Comparison of ENCODE assay signal across 22 cellular contexts in the genomic region with DNA sequence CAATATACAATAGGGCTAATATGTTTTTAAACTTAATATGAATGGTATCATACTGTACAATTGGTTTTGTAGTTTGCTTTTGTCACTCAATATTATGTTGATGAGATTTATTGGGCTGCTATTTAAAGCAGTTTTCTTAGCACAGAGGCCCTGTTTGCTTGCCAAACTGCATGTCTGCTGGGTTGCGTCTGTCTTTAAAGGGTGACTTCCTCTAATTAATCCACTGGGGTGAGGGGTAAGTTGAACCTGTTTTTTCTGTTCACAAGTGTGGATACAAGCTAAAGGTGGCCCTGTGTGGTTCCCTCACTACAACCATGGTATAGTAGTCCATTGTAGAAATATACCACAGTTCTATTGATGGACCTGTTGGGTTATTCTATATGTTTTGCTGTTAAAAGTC. TPM values are rescaled to one million over a fixed set of nuclear protein-coding genes. Genes with fewer than 3 reads are reported as not detected.
A peak's percentile ranks its signal among the peaks of the same experiment; 100 is the strongest.
DNase-seq lines count a peak whose midpoint lies in the region; ATAC-seq and TF ChIP-seq lines count a peak whose summit lies in the region.
"Had no signal": no experiment of that assay in that cellular context is flagged by ENCODE, and none has a peak within 500 bp of the region (broad histone marks: within the 10 kb centered on the region; RNA-seq: fewer than 3 reads in every experiment).

No MANE protein-coding gene starts in this region.

- TF ChIP-seq RAD21 in SK-N-SH (IDR thresholded peaks at IDR 0.05; ENCODE audit: low read length): no peak

- POLR2A ChIA-PET in CD4-positive, alpha-beta T cell (lab: Charles Lee): no interaction called here
- POLR2A ChIA-PET in SK-N-SH (lab: Yijun Ruan, JAX): interaction anchor here (0.6 kb wide), 1 partner anchor 7 kb away, joined by 3 read pairs; no protein-coding TSS in a partner anchor

- H3K36me3 Mint-ChIP-seq in CD4-positive, alpha-beta T cell (ENCODE audit: low read depth): peaks cover 82% of the 10 kb centered on the region

- DNase-seq in heart left ventricle (no peak), left cardiac atrium (no peak), MV-4-11 (lab: John Stamatoyannopoulos, UW) (peak; percentile 18), psoas muscle (no peak), SK-N-SH (no peak), midbrain (lab: John Stamatoyannopoulos, UW) (no peak)
- DNase-seq in CD4-positive, alpha-beta T cell: no peak
- DNase-seq: CD8-positive, alpha-beta T cell; DMS153; GDM1; H7; MG63; NCI-H1105; NCI-H1694; NCI-H2081; NCI-H2171; NCI-H345; NCI-H524; NCI-H774; NK-92 treated with Interleukin-12 subunit alpha and Interleukin-12 subunit beta, amount 100 ng/mL, for 24 hours; OCI-M1 had no signal

- WGBS in heart left ventricle, 4 donors: 26 to 50% (median 30%) methylated on average over 1 of the region's 1 CpG
- 16 to 45% (median 24%) methylated on average over 1 of the region's 1 CpG for WGBS in psoas muscle, 3 donors
- WGBS in SK-N-SH (ENCODE audit: low lambda C conversion rate): 100% methylated on average over 1 of the region's 1 CpG

- H3K9ac ChIP-seq in SK-N-SH: no peak overlapping the region

- H3K27me3 ChIP-seq in heart left ventricle: no peaks in the 10 kb centered on the region
- no peaks in the 10 kb centered on the region for H3K27me3 ChIP-seq in CD4-positive, alpha-beta T cell (ENCODE audit: control insufficient read depth, insufficient read depth, low read length)
- H3K27me3 ChIP-seq in psoas muscle (ENCODE audit: insufficient read depth in 3 of 3, low read length in 2 of 3): no peaks in the 10 kb centered on the region
- no peaks in the 10 kb centered on the region for H3K27me3 ChIP-seq in SK-N-SH (ENCODE audit: insufficient read depth)
- H3K27me3 ChIP-seq: MG63 had no signal

- no peak overlapping the region for H3K4me3 ChIP-seq in heart left ventricle
- H3K4me3 ChIP-seq in psoas muscle: no peak overlapping the region
- no peak overlapping the region for H3K4me3 ChIP-seq in SK-N-SH (ENCODE audit: low read depth in 2 of 2, low read length in 1 of 2)
- H3K4me3 ChIP-seq: K562, MG63 had no signal

- no peaks in the 10 kb centered on the region for H3K9me3 ChIP-seq in heart left ventricle
- no peaks in the 10 kb centered on the region for H3K9me3 ChIP-seq in CD4-positive, alpha-beta T cell (ENCODE audit: control insufficient read depth, low read length)
- no peaks in the 10 kb centered on the region for H3K9me3 ChIP-seq in psoas muscle
- H3K9me3 ChIP-seq in SK-N-SH: no peaks in the 10 kb centered on the region
- H3K9me3 ChIP-seq: MG63 had no signal

- no peak overlapping the region for H3K4me3 Mint-ChIP-seq in CD4-positive, alpha-beta T cell
- H3K4me3 Mint-ChIP-seq: CD8-positive, alpha-beta T cell had no signal

- CTCF ChIA-PET in CD4-positive, alpha-beta T cell (lab: Charles Lee): no interaction called here
- CTCF ChIA-PET in SK-N-SH (lab: Yijun Ruan, JAX): interaction anchor here (0.6 kb wide), 1 partner anchor 20 kb away, joined by 3 read pairs; no protein-coding TSS in a partner anchor

- intact Hi-C loops in heart left ventricle (cut with DNase I): no loop called here
- intact Hi-C loops in left cardiac atrium (cut with DNase I): no loop called here
- intact Hi-C loops in CD4-positive, alpha-beta T cell (cut with DNase I, micrococcal nuclease): no loop called here
- intact Hi-C loops in psoas muscle (cut with DNase I): no loop called here

- H3K27ac Mint-ChIP-seq in CD4-positive, alpha-beta T cell: peak overlapping the region; percentile 50
- H3K27ac Mint-ChIP-seq: CD8-positive, alpha-beta T cell had no signal

- H3K9me3 Mint-ChIP-seq in CD4-positive, alpha-beta T cell: no peaks in the 10 kb centered on the region
- H3K9me3 Mint-ChIP-seq: CD8-positive, alpha-beta T cell had no signal

- H3K27ac ChIP-seq in heart left ventricle: peak overlapping the region in 6 of 12 donors; percentile 4 to 37 (median 19)
- peak overlapping the region; percentile 13 for H3K27ac ChIP-seq in CD4-positive, alpha-beta T cell (ENCODE audit: low read depth, low read length)
- peak overlapping the region; percentile 10 for H3K27ac ChIP-seq in psoas muscle
- no peak overlapping the region; a peak in 1 of 4 replicates for H3K27ac ChIP-seq in SK-N-SH (ENCODE audit: low read depth in 2 of 2, low read length in 1 of 2)

- H3K36me3 ChIP-seq in heart left ventricle (peaks cover 0 to 86% (median 63%) of the 10 kb centered on the region in 9 donors), psoas muscle (ENCODE audit: insufficient read depth in 1 of 2, low read depth in 1 of 2) (peaks cover 2 to 68% of the 10 kb centered on the region in 2 donors), SK-N-SH (replicated peaks in 1 of 2; ENCODE audit: control insufficient read depth in 1 of 2, insufficient read depth in 2 of 2, low read length in 1 of 2) (peaks cover 45 to 83% of the 10 kb centered on the region in 2 experiments)

- peaks cover 20% of the 10 kb centered on the region for H3K4me1 Mint-ChIP-seq in CD4-positive, alpha-beta T cell (ENCODE audit: low read depth)

- H3K9me2 ChIP-seq in SK-N-SH: no peaks in the 10 kb centered on the region

- H3K4me2 ChIP-seq in SK-N-SH: no peak overlapping the region

- TF ChIP-seq CTCF in heart left ventricle (IDR thresholded peaks at IDR 0.05) (no peak), psoas muscle (IDR thresholded peaks at IDR 0.05) (no peak), SK-N-SH (IDR thresholded peaks at IDR 0.05) (no peak)
- TF ChIP-seq CTCF in CD4-positive, alpha-beta T cell (IDR thresholded peaks at IDR 0.05): no peak

- peak; percentile 33 to 65 (median 51) for ATAC-seq in heart left ventricle
- no peak for ATAC-seq in left cardiac atrium
- ATAC-seq in CD4-positive, alpha-beta T cell (ENCODE audit: poor library complexity): no peak
- peak; percentile 40 to 64 (median 56) for ATAC-seq in psoas muscle
- ATAC-seq: CD8-positive, alpha-beta T cell; K562 had no signal

- H3K79me2 ChIP-seq in SK-N-SH (ENCODE audit: insufficient read depth): peaks cover 88% of the 10 kb centered on the region

- H4K20me1 ChIP-seq in SK-N-SH (ENCODE audit: insufficient read depth): no peaks in the 10 kb centered on the region

- H3K27me3 Mint-ChIP-seq in CD4-positive, alpha-beta T cell: no peaks in the 10 kb centered on the region

- no peak for TF ChIP-seq EP300 in SK-N-SH (IDR thresholded peaks at IDR 0.05; ENCODE audit: borderline replicate concordance in 1 of 2, low read depth in 1 of 2, low read length in 1 of 2)

- TF ChIP-seq POLR2A in heart left ventricle (IDR thresholded peaks at IDR 0.05): no peak

- no peak overlapping the region for H2AFZ ChIP-seq in SK-N-SH (ENCODE audit: low read depth)

- H3K4me1 ChIP-seq in heart left ventricle (peaks cover 0 to 45% (median 8%) of the 10 kb centered on the region in 12 donors), psoas muscle (peaks cover 16% of the 10 kb centered on the region), SK-N-SH (ENCODE audit: control insufficient read depth in 1 of 2, insufficient read depth in 2 of 2, low read depth in 1 of 2, low read length in 1 of 2) (peaks cover 0 to 8% of the 10 kb centered on the region in 2 experiments; a peak in 1 of 4 replicates)

- peaks cover 52% of the 10 kb centered on the region for H3F3A ChIP-seq in SK-N-SH (replicated peaks; ENCODE audit: insufficient read depth)

TF ChIP-seq in SK-N-SH, 30 proteins besides CTCF, POLR2A, EP300 and RAD21 (continues in another document):
- TF ChIP-seq NRF1 (IDR thresholded peaks at IDR 0.05; ENCODE audit: low read depth, low read length) (no peak), POLR2AphosphoS5 (IDR thresholded peaks at IDR 0.05; ENCODE audit: low read depth, low read length) (no peak), SMC3 (IDR thresholded peaks at IDR 0.05; ENCODE audit: low read depth, low read length) (no peak)
- TF ChIP-seq, protein P1, sequence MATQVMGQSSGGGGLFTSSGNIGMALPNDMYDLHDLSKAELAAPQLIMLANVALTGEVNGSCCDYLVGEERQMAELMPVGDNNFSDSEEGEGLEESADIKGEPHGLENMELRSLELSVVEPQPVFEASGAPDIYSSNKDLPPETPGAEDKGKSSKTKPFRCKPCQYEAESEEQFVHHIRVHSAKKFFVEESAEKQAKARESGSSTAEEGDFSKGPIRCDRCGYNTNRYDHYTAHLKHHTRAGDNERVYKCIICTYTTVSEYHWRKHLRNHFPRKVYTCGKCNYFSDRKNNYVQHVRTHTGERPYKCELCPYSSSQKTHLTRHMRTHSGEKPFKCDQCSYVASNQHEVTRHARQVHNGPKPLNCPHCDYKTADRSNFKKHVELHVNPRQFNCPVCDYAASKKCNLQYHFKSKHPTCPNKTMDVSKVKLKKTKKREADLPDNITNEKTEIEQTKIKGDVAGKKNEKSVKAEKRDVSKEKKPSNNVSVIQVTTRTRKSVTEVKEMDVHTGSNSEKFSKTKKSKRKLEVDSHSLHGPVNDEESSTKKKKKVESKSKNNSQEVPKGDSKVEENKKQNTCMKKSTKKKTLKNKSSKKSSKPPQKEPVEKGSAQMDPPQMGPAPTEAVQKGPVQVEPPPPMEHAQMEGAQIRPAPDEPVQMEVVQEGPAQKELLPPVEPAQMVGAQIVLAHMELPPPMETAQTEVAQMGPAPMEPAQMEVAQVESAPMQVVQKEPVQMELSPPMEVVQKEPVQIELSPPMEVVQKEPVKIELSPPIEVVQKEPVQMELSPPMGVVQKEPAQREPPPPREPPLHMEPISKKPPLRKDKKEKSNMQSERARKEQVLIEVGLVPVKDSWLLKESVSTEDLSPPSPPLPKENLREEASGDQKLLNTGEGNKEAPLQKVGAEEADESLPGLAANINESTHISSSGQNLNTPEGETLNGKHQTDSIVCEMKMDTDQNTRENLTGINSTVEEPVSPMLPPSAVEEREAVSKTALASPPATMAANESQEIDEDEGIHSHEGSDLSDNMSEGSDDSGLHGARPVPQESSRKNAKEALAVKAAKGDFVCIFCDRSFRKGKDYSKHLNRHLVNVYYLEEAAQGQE (IDR thresholded peaks at IDR 0.05; ENCODE audit: low read depth, low read length): no peak

RNA-seq across cellular contexts. Expression of a gene that starts 19.7 kb away (rescaled TPM):
- total RNA-seq in heart left ventricle (10 to 100 TPM; 23.3 to 47.0 (median 29.0) TPM), left cardiac atrium (10 to 100 TPM; 22.1 to 39.6 TPM), psoas muscle (10 to 100 TPM; 16.5 to 31.5 (median 29.0) TPM)
- polyA plus RNA-seq in heart left ventricle (10 to 100 TPM; 10.3 to 28.6 TPM), psoas muscle (10 to 100 TPM; 17.6 to 34.2 (median 19.2) TPM), SK-N-SH (2012; rRNA removed) (6.6 and 6.9 TPM in 2 replicates)
- total RNA-seq in CD4-positive, alpha-beta T cell: 10 to 100 TPM; 57.8 to 66.7 TPM
- 7.9 and 11.8 TPM in 2 replicates for polyA plus RNA-seq in SK-N-SH (2012; cell fraction: cytosol; rRNA removed)
- 17.3 and 34.3 TPM in 2 replicates for polyA plus RNA-seq in SK-N-SH (2012; cell fraction: nucleus; rRNA removed)

RNA-seq across cellular contexts. Expression of a gene that starts 19.8 kb away (rescaled TPM):
- total RNA-seq in heart left ventricle: 10 to 100 TPM; 15.3 to 41.8 (median 31.4) TPM
- 10 to 100 TPM; 35.7 to 47.3 TPM for polyA plus RNA-seq in heart left ventricle
- 10 to 100 TPM; 15.8 to 30.1 TPM for total RNA-seq in left cardiac atrium
- 10 to 100 TPM; 11.3 to 13.0 TPM for total RNA-seq in CD4-positive, alpha-beta T cell
- 10 to 100 TPM; 29.1 to 46.6 (median 38.0) TPM for total RNA-seq in psoas muscle
- 10 to 100 TPM; 32.8 to 78.0 (median 70.0) TPM for polyA plus RNA-seq in psoas muscle
- polyA plus RNA-seq in SK-N-SH (2012; rRNA removed): 48.8 and 63.3 TPM in 2 replicates
- 48.1 and 49.2 TPM in 2 replicates for polyA plus RNA-seq in SK-N-SH (2012; cell fraction: cytosol; rRNA removed)
- 75.1 and 82.5 TPM in 2 replicates for polyA plus RNA-seq in SK-N-SH (2012; cell fraction: nucleus; rRNA removed)

Comparison
In these comparisons a context has a peak if more than half of its experiments do, and no peak if none do; other contexts are left out.
1. ATAC-seq: peak in heart left ventricle (4 of 4) and psoas muscle (4 of 4); none in left cardiac atrium (0 of 2) and CD4-positive, alpha-beta T cell (single experiment).
2. H3K27ac ChIP-seq: peak in CD4-positive, alpha-beta T cell (single experiment) and psoas muscle (single experiment); none in SK-N-SH (0 of 2).